In the genomic region with DNA sequence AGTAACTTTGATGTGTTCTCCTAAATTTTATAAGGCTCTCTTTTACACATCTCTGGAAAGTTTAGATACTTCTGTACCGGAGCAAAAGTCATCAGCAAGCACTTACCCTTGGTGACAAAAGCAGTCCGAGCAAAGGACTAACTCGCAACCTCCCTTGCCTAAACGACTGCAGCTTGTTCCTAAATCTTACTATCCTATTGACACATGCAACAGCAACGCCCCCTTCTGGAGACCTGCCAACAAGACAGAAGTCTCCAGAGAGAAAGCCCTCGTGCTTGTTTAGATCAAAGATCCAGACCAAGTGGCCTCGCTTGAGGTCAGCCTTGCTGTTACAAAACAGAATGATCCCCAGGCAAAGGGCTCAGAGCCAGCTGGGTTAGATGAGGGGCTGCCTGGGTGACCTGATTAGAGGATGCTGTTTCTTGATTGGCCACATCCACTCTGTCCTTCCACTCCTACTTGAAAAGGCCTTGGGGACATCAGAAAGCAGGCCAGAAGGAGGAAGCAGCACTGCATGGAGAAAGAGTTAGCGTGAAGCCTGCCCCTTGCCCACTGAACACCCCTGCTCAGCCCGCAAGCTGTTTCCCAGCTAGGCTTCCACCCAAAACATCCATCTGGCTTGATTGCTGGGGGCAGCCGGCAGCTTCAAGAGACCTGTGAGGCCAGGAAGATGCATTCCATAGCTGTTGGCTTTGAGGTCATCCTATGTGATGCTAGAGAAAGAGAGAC, we compare ENCODE assay signal across 7 cellular contexts.
DNase-seq lines count a peak whose midpoint lies in the region; ATAC-seq and TF ChIP-seq lines count a peak whose summit lies in the region.

No MANE protein-coding gene starts in this region.

- DNase-seq in GM13976 (ENCODE audit: low spot score) (peak; percentile 80), NOMO-1 (lab: John Stamatoyannopoulos, UW; ENCODE audit: unreplicated experiment in 2 of 2) (peak; percentile 54 to 90), epithelial cell of esophagus (ENCODE audit: low read depth) (peak; percentile 88)
- DNase-seq in activated CD8-positive, alpha-beta memory T cell treated with anti-CD3 and anti-CD28 coated beads for 24 hours = peak; percentile 88
- peak; percentile 40 to 62 for DNase-seq in stimulated activated CD8-positive, alpha-beta memory T cell treated with anti-CD3 and anti-CD28 coated beads, Interleukin-7, amount 100 ng/mL, for 1 hour (ENCODE audit: low read depth in 2 of 2)

- H3K4me3 ChIP-seq in epithelial cell of esophagus (ENCODE audit: low read length) = no peak overlapping the region
- no peak overlapping the region for H3K4me3 ChIP-seq in muscle layer of duodenum (ENCODE audit: low read depth in 1 of 2, low read length in 2 of 2)

- ATAC-seq in HG03460 (IDR thresholded peaks at IDR 0.05; ENCODE audit: unreplicated experiment) = peak; percentile 76

- H3K9me3 ChIP-seq in muscle layer of duodenum (ENCODE audit: control insufficient read depth in 1 of 2, low read length in 2 of 2) = no peaks in the 10 kb centered on the region

- TF ChIP-seq CTCF in GM13976 (IDR thresholded peaks at IDR 0.05; ENCODE audit: borderline replicate concordance, control extremely low read depth, extremely low read depth, insufficient read depth, missing control alignments) (peak; percentile 82), epithelial cell of esophagus (IDR thresholded peaks at IDR 0.05; ENCODE audit: insufficient read depth, low read depth, low read length, missing control alignments) (peak; percentile 75)

- peak overlapping the region; percentile 60 for H3K27ac ChIP-seq in muscle layer of duodenum (ENCODE audit: low read length)

- no peaks in the 10 kb centered on the region for H3K36me3 ChIP-seq in muscle layer of duodenum (ENCODE audit: control insufficient read depth in 1 of 2, insufficient read depth in 2 of 2, low read length in 2 of 2)

- in situ Hi-C loops in GM13976 (cut with MboI; ENCODE audit: low sequenced_read_pairs, unreplicated experiment) = loop anchor here (10.0 kb wide), 1 partner anchor 194 kb away; no protein-coding TSS in a partner anchor

- peaks cover 5 to 15% of the 10 kb centered on the region in 2 donors for H3K4me1 ChIP-seq in muscle layer of duodenum (ENCODE audit: control insufficient read depth in 1 of 2, insufficient read depth in 2 of 2, low read length in 2 of 2)

- no peaks in the 10 kb centered on the region for H3K27me3 ChIP-seq in muscle layer of duodenum (ENCODE audit: low read depth, low read length)
